8 cellular contexts compared by ENCODE assay signal in the genomic region with DNA sequence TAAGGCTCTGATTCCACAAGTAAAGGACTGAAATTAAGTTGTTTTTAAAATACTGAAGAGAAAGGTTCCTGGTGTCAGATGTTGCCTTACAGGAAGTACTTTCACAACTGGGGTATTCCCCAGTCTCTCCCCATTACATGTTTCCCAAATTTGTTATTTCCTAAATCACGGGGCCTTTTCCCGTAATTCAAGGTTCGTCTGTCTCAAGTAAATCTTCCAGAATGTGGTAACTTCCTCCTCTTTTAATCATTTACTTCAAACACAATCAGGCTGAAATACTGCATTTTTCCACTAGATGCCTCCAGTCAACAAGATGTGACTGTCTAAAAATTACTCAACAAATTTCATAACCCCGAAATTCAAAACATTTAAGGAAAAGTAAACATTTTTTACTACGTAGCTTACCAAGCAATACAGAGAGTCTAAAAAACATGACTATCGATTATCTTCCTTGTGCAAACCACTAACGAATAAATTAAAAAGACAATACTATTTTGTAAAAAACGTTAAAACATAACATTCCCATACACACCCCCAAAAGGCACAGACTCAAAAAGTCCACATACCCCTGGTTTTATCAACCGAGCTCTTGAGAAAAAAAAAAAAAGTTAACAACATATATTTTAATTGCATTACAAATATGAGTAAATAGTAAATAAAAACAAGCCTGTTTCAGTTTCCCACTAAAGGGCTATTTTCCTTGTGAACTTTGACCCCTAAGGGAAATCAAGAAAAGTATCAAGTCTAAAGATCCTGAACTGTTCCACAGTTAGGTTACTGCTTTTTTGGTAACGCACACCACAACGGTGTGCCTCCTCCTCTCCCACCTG. TPM values are rescaled to one million over a fixed set of nuclear protein-coding genes. Genes with fewer than 3 reads are reported as not detected.
DNase-seq lines count a peak whose midpoint lies in the region; ATAC-seq and TF ChIP-seq lines count a peak whose summit lies in the region.

No MANE protein-coding gene starts in this region.

- peak; percentile 9 to 47 for DNase-seq in activated CD4-positive, alpha-beta T cell treated with anti-CD3 and anti-CD28 coated beads for 4 hours
- no peak for DNase-seq in activated CD4-positive, alpha-beta T cell treated with anti-CD3 and anti-CD28 coated beads for 1 hour
- peak; percentile 46 for DNase-seq in SK-N-DZ (ENCODE audit: low spot score)
- DNase-seq in ecto neural progenitor cell (ENCODE audit: low spot score) = peak; percentile 6
- peak; percentile 81 for DNase-seq in midbrain (lab: John Stamatoyannopoulos, UW)

- 11% methylated on average over 11 of the region's 11 CpGs for WGBS in urinary bladder

- H3K4me1 ChIP-seq in urinary bladder (ENCODE audit: insufficient read depth) = no peaks in the 10 kb centered on the region

- H3K27ac ChIP-seq in urinary bladder (ENCODE audit: low read depth) = no peak overlapping the region

- no peak for ATAC-seq in HG02571 (IDR thresholded peaks at IDR 0.05; ENCODE audit: unreplicated experiment)

- peak overlapping the region; percentile 88 for H3K4me3 ChIP-seq in urinary bladder (ENCODE audit: low read depth, low read length)

- H3K36me3 ChIP-seq in urinary bladder (ENCODE audit: insufficient read depth) = peaks cover 1% of the 10 kb centered on the region

- no peak for TF ChIP-seq EP300 in Ishikawa (IDR thresholded peaks at IDR 0.05; ENCODE audit: borderline replicate concordance)

- peak; percentile 42 for TF ChIP-seq RAD21 in Ishikawa (IDR thresholded peaks at IDR 0.05; ENCODE audit: low read depth)

TF ChIP-seq in Ishikawa, 13 proteins besides CTCF, POLR2A, EP300 and RAD21:
- TF ChIP-seq USF1 (IDR thresholded peaks at IDR 0.05) (no peak), TCF12 (IDR thresholded peaks at IDR 0.05; ENCODE audit: low read depth) (no peak), YY1 (IDR thresholded peaks at IDR 0.05; ENCODE audit: low read depth) (no peak), REST (IDR thresholded peaks at IDR 0.05; ENCODE audit: low read depth) (no peak), CEBPB (IDR thresholded peaks at IDR 0.05) (no peak), CREB1 (IDR thresholded peaks at IDR 0.05; ENCODE audit: low read depth) (no peak), TEAD4 (IDR thresholded peaks at IDR 0.05) (no peak), ZBTB7A (IDR thresholded peaks at IDR 0.05; ENCODE audit: low read depth) (no peak), EGR1 (IDR thresholded peaks at IDR 0.05) (no peak), FOXM1 (IDR thresholded peaks at IDR 0.05; ENCODE audit: borderline replicate concordance, low read depth) (no peak), TAF1 (IDR thresholded peaks at IDR 0.05; ENCODE audit: low read depth) (no peak), NFIC (IDR thresholded peaks at IDR 0.05) (no peak)
- TF ChIP-seq, protein P1, sequence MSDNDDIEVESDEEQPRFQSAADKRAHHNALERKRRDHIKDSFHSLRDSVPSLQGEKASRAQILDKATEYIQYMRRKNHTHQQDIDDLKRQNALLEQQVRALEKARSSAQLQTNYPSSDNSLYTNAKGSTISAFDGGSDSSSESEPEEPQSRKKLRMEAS (IDR thresholded peaks at IDR 0.05) = no peak

RNA-seq across cellular contexts. Expression of gene SOD2, which starts 1.7 kb away (rescaled TPM):
- polyA plus RNA-seq in SK-N-DZ (2014; cell fraction: cytosol; rRNA removed) = 40.9 and 47.1 TPM in 2 replicates
- polyA plus RNA-seq in SK-N-DZ (2014; cell fraction: nucleus; rRNA removed) = 10.8 and 11.8 TPM in 2 replicates
- 103 TPM for total RNA-seq in urinary bladder
- polyA plus RNA-seq in urinary bladder = 521 TPM

RNA-seq across cellular contexts. Expression of gene WTAP, which starts 36.0 kb away (rescaled TPM):
- polyA plus RNA-seq in SK-N-DZ (2014; cell fraction: cytosol; rRNA removed) = 69.2 and 80.0 TPM in 2 replicates
- 55.7 and 72.7 TPM in 2 replicates for polyA plus RNA-seq in SK-N-DZ (2014; cell fraction: nucleus; rRNA removed)
- 103 TPM for total RNA-seq in urinary bladder
- polyA plus RNA-seq in urinary bladder = 73.5 TPM
